Comparison of ENCODE assay signal across 1 cellular context in the genomic region with DNA sequence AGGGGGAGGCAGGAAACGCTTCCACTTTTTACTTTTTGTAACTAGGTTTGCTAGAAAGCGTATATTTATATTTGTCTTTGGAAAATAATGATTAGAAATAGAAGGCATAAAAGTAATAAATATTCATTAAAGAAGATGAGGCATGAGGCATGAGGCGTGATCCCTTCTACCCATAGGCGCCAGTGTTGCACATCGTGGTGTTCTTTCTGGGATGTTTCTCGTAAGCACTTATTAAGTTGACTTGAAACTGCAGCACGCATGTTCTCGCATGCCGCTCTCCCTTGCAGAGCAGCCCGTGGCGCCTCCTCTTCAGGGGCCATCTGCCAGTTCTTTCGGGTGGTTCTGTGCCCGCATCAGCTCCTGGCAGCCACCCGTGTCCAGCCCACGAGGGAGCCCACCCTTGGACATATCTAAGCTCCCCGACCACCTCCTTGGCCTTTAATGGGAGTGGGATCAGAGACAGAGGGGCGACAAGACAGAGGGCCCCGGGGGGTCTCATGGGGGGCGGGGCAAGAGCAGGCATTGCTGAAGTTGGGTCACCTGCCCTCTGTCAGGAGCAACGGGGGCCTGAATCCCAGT.
TF ChIP-seq lines count a peak whose summit lies in the region.

No MANE protein-coding gene starts in this region.

TF ChIP-seq in GM12878, 131 proteins besides CTCF, POLR2A, EP300 and RAD21:
- TF ChIP-seq HDAC2 (IDR thresholded peaks at IDR 0.05) (no peak), TARDBP (IDR thresholded peaks at IDR 0.05; ENCODE audit: borderline replicate concordance) (no peak), NBN (IDR thresholded peaks at IDR 0.05) (no peak), RCOR1 (conservative IDR thresholded peaks at IDR 0.05; ENCODE audit: low read depth, low read length) (no peak), IRF4 (IDR thresholded peaks at IDR 0.05; ENCODE audit: low read depth, low read length) (no peak), ZNF217 (IDR thresholded peaks at IDR 0.05) (no peak), BCL11A (IDR thresholded peaks at IDR 0.05; ENCODE audit: low read depth, low read length) (no peak), PAX5 (IDR thresholded peaks at IDR 0.05; ENCODE audit: borderline replicate concordance, low read depth, low read length) (no peak), ESRRA (IDR thresholded peaks at IDR 0.05; ENCODE audit: low read length) (no peak), SMAD1 (IDR thresholded peaks at IDR 0.05; ENCODE audit: low read depth, partially characterized antibody) (no peak), MYB (IDR thresholded peaks at IDR 0.05; ENCODE audit: borderline replicate concordance, low read depth, low read length) (no peak), BACH1 (IDR thresholded peaks at IDR 0.05; ENCODE audit: borderline replicate concordance) (no peak), NFYA (IDR thresholded peaks at IDR 0.05; ENCODE audit: borderline replicate concordance, low read depth, low read length) (no peak), TAF1 (IDR thresholded peaks at IDR 0.05; ENCODE audit: borderline replicate concordance, low read depth, low read length) (no peak)
- TF ChIP-seq, protein P1, sequence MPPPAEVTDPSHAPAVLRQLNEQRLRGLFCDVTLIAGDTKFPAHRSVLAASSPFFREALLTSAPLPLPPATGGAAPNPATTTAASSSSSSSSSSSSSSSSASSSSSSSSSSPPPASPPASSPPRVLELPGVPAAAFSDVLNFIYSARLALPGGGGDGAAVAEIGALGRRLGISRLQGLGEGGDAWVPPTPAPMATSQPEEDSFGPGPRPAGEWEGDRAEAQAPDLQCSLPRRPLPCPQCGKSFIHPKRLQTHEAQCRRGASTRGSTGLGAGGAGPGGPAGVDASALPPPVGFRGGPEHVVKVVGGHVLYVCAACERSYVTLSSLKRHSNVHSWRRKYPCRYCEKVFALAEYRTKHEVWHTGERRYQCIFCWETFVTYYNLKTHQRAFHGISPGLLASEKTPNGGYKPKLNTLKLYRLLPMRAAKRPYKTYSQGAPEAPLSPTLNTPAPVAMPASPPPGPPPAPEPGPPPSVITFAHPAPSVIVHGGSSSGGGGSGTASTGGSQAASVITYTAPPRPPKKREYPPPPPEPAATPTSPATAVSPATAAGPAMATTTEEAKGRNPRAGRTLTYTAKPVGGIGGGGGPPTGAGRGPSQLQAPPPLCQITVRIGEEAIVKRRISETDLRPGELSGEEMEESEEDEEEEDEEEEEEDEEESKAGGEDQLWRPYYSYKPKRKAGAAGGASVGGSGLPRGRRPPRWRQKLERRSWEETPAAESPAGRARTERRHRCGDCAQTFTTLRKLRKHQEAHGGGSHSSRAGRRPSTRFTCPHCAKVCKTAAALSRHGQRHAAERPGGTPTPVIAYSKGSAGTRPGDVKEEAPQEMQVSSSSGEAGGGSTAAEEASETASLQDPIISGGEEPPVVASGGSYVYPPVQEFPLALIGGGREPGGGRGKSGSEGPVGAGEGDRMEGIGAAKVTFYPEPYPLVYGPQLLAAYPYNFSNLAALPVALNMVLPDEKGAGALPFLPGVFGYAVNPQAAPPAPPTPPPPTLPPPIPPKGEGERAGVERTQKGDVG (CRISPR knock-in tag; IDR thresholded peaks at IDR 0.05): no peak
- TF ChIP-seq, protein P2, sequence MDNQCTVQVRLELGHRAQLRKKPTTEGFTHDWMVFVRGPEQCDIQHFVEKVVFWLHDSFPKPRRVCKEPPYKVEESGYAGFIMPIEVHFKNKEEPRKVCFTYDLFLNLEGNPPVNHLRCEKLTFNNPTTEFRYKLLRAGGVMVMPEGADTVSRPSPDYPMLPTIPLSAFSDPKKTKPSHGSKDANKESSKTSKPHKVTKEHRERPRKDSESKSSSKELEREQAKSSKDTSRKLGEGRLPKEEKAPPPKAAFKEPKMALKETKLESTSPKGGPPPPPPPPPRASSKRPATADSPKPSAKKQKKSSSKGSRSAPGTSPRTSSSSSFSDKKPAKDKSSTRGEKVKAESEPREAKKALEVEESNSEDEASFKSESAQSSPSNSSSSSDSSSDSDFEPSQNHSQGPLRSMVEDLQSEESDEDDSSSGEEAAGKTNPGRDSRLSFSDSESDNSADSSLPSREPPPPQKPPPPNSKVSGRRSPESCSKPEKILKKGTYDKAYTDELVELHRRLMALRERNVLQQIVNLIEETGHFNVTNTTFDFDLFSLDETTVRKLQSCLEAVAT (IDR thresholded peaks at IDR 0.05): no peak
- TF ChIP-seq, protein P3, sequence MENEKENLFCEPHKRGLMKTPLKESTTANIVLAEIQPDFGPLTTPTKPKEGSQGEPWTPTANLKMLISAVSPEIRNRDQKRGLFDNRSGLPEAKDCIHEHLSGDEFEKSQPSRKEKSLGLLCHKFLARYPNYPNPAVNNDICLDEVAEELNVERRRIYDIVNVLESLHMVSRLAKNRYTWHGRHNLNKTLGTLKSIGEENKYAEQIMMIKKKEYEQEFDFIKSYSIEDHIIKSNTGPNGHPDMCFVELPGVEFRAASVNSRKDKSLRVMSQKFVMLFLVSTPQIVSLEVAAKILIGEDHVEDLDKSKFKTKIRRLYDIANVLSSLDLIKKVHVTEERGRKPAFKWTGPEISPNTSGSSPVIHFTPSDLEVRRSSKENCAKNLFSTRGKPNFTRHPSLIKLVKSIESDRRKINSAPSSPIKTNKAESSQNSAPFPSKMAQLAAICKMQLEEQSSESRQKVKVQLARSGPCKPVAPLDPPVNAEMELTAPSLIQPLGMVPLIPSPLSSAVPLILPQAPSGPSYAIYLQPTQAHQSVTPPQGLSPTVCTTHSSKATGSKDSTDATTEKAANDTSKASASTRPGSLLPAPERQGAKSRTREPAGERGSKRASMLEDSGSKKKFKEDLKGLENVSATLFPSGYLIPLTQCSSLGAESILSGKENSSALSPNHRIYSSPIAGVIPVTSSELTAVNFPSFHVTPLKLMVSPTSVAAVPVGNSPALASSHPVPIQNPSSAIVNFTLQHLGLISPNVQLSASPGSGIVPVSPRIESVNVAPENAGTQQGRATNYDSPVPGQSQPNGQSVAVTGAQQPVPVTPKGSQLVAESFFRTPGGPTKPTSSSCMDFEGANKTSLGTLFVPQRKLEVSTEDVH (IDR thresholded peaks at IDR 0.05; ENCODE audit: low read depth, partially characterized antibody): no peak
- TF ChIP-seq, protein P4, sequence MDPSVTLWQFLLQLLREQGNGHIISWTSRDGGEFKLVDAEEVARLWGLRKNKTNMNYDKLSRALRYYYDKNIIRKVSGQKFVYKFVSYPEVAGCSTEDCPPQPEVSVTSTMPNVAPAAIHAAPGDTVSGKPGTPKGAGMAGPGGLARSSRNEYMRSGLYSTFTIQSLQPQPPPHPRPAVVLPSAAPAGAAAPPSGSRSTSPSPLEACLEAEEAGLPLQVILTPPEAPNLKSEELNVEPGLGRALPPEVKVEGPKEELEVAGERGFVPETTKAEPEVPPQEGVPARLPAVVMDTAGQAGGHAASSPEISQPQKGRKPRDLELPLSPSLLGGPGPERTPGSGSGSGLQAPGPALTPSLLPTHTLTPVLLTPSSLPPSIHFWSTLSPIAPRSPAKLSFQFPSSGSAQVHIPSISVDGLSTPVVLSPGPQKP (IDR thresholded peaks at IDR 0.05; ENCODE audit: low read depth, low read length): no peak
- TF ChIP-seq, protein P5, sequence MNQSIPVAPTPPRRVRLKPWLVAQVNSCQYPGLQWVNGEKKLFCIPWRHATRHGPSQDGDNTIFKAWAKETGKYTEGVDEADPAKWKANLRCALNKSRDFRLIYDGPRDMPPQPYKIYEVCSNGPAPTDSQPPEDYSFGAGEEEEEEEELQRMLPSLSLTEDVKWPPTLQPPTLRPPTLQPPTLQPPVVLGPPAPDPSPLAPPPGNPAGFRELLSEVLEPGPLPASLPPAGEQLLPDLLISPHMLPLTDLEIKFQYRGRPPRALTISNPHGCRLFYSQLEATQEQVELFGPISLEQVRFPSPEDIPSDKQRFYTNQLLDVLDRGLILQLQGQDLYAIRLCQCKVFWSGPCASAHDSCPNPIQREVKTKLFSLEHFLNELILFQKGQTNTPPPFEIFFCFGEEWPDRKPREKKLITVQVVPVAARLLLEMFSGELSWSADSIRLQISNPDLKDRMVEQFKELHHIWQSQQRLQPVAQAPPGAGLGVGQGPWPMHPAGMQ (IDR thresholded peaks at IDR 0.05; ENCODE audit: borderline replicate concordance): no peak
- TF ChIP-seq, protein P6, sequence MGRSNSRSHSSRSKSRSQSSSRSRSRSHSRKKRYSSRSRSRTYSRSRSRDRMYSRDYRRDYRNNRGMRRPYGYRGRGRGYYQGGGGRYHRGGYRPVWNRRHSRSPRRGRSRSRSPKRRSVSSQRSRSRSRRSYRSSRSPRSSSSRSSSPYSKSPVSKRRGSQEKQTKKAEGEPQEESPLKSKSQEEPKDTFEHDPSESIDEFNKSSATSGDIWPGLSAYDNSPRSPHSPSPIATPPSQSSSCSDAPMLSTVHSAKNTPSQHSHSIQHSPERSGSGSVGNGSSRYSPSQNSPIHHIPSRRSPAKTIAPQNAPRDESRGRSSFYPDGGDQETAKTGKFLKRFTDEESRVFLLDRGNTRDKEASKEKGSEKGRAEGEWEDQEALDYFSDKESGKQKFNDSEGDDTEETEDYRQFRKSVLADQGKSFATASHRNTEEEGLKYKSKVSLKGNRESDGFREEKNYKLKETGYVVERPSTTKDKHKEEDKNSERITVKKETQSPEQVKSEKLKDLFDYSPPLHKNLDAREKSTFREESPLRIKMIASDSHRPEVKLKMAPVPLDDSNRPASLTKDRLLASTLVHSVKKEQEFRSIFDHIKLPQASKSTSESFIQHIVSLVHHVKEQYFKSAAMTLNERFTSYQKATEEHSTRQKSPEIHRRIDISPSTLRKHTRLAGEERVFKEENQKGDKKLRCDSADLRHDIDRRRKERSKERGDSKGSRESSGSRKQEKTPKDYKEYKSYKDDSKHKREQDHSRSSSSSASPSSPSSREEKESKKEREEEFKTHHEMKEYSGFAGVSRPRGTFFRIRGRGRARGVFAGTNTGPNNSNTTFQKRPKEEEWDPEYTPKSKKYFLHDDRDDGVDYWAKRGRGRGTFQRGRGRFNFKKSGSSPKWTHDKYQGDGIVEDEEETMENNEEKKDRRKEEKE (IDR thresholded peaks at IDR 0.05): no peak
